1 cellular context compared by ENCODE assay signal in the genomic region with DNA sequence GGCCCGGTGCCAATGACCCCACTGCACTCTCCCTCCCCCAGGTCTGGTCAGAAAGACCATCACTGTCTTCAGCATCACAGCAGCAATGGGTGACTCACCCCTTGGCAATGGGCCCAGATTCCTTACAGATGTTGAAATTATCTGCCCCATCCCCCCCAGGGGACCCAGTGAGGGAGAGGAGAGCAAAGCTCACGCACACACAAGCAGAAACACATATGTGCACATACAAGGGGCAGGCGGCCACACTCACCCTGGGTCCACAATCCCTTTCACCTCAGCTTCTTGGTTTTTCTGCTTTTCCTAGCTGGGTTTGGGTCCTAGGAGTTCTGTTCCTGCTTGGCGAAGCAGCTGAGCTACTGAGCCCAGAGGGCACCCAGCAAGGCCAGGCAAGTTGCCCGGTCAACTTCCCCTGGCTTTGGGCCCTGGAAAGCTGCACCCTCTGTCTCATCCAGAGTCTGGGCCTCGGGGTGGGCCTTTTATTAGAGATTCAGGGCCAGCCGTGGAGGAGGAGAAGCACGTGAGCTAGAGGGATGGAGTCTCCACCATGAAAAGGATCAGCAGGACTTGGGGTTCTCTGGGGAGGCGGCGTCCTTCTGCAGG.
TF ChIP-seq lines count a peak whose summit lies in the region.

No MANE protein-coding gene starts in this region.

TF ChIP-seq in H1, 55 proteins besides CTCF, POLR2A, EP300 and RAD21:
- 0 out of 2 replicates have a peak, but pooled peaks have one; percentile 25 for TF ChIP-seq JUND (IDR thresholded peaks at IDR 0.05; ENCODE audit: low read length)
- no peak for TF ChIP-seq SP4 (IDR thresholded peaks at IDR 0.05; ENCODE audit: low read length)
